In genomic region chr10:7563770-7564169, GRCh38 we compare ENCODE assay signal across 24 cellular contexts.
DNase-seq lines count a peak whose midpoint lies in the region; ATAC-seq and TF ChIP-seq lines count a peak whose summit lies in the region.
"Had no signal": no experiment of that assay in that cellular context is flagged by ENCODE, and none has a peak within 500 bp of the region (broad histone marks: within the 10 kb centered on the region; RNA-seq: fewer than 3 reads in every experiment).

No MANE protein-coding gene starts in this region.

- peaks cover 12% of the 10 kb centered on the region for H3K4me1 ChIP-seq in rectal smooth muscle tissue (ENCODE audit: control insufficient read depth, insufficient read depth, low read length)

- no peak overlapping the region for H3K9ac ChIP-seq in rectal smooth muscle tissue (ENCODE audit: low read length)

- peaks cover 9% of the 10 kb centered on the region for H3K27me3 Mint-ChIP-seq in brain

- no peak overlapping the region for H3K4me3 ChIP-seq in rectal smooth muscle tissue (ENCODE audit: low read length)
- H3K4me3 ChIP-seq: ascending aorta, coronary artery, ovary had no signal

- DNase-seq in C1 segment of cervical spinal cord (lab: John Stamatoyannopoulos, UW) (peak in 9 of 14 donors; percentile 16 to 68 (median 42)), UCSD-AML1 (lab: John Stamatoyannopoulos, UW; ENCODE audit: unreplicated experiment) (no peak), NCI-H526 (lab: John Stamatoyannopoulos, UW) (no peak), MV-4-11 (lab: John Stamatoyannopoulos, UW) (no peak)
- DNase-seq: ACHN; activated CD4-positive, alpha-beta T cell treated with anti-CD3 and anti-CD28 coated beads, Interleukin-2, amount 50 U/mL, for 48 hours; activated naive CD4-positive, alpha-beta T cell treated with Interleukin-2 at 50 U/mL for 16 hours; activated T-cell treated with anti-CD3 and anti-CD28 coated beads for 4 hours; CD4-positive, alpha-beta T cell; DMS79 treated with DMSO at 0.1 percent for 48 hours; foreskin melanocyte; GOT3; KBM-7; NCI-H524 treated with DMSO at 0.1 percent for 48 hours; SHP77 treated with DMSO at 0.1 percent for 48 hours; T-helper 1 cell; WERI-Rb-1 had no signal

- no peaks in the 10 kb centered on the region for H3K36me3 ChIP-seq in rectal smooth muscle tissue (ENCODE audit: control insufficient read depth, insufficient read depth, low read length)
- H3K36me3 ChIP-seq: ascending aorta, ovary, WERI-Rb-1 had no signal

- peaks cover 51% of the 10 kb centered on the region for H3K4me1 Mint-ChIP-seq in brain

- peaks cover 0 to 4% (median 0%) of the 10 kb centered on the region in 5 experiments for H3K9me3 Mint-ChIP-seq in brain
- H3K9me3 Mint-ChIP-seq: CD4-positive, alpha-beta T cell had no signal

- ATAC-seq in GM18520 (IDR thresholded peaks at IDR 0.05; ENCODE audit: unreplicated experiment), result no peak

- no peaks in the 10 kb centered on the region for H3K27me3 ChIP-seq in layer of hippocampus (ENCODE audit: control insufficient read depth, insufficient read depth, low read length)
- no peaks in the 10 kb centered on the region for H3K27me3 ChIP-seq in rectal smooth muscle tissue (ENCODE audit: control insufficient read depth, insufficient read depth, low read length)
- H3K27me3 ChIP-seq: ascending aorta, ovary had no signal

- no peak overlapping the region for H3K4me3 Mint-ChIP-seq in brain
- H3K4me3 Mint-ChIP-seq: CD4-positive, alpha-beta T cell had no signal

- no peak for TF ChIP-seq CTCF in brain (conservative IDR thresholded peaks at IDR 0.05)

- H3K36me3 Mint-ChIP-seq in brain, result no peaks in the 10 kb centered on the region

- H3K27ac ChIP-seq in layer of hippocampus (ENCODE audit: low read depth, low read length) (peak overlapping the region; percentile 40), rectal smooth muscle tissue (ENCODE audit: low read depth, low read length) (peak overlapping the region; percentile 5)
- H3K27ac ChIP-seq: ascending aorta, ovary, WERI-Rb-1 had no signal

- H3K27ac Mint-ChIP-seq in brain, result peak overlapping the region in 4 of 5 experiments; percentile 15 to 93 (median 90)
- H3K27ac Mint-ChIP-seq: CD4-positive, alpha-beta T cell had no signal

Comparison
In these comparisons a context has a peak if more than half of its experiments do, and no peak if none do; other contexts are left out.
1. DNase-seq: peak in C1 segment of cervical spinal cord (9 of 14); none in UCSD-AML1 (single experiment), NCI-H526 (0 of 2) and MV-4-11 (single experiment).